In the genomic region with DNA sequence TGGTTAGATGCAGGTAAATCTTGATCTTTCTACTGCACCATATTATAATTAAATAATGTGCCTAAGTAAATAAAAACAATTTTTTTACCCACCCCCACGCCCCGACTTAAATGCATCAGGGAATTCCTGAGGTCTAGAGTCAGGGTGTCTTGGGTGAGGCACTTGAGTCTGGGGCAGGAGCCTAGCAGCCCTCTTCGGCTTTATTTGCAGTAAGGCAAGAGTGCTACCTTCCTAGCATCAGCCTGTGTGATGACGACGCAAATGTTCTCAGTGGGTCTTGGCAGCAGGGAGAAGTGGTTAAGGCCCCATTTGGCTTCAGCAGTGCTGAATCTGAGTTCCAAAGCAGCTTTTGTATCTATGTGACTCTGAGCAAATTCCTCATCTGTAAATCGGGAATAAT, we compare ENCODE assay signal across 7 cellular contexts.
"Had no signal": no experiment of that assay in that cellular context is flagged by ENCODE, and none has a peak within 500 bp of the region (broad histone marks: within the 10 kb centered on the region; RNA-seq: fewer than 3 reads in every experiment).

No MANE protein-coding gene starts in this region.

- H3K4me3 ChIP-seq: GM23248 had no signal

- H3K9me3 Mint-ChIP-seq: H9, IgD-negative memory B cell had no signal

- DNase-seq: GM23248, H9, HCEC 1CT, KBM-7 had no signal

- H3K27ac ChIP-seq: GM23248, HL-60 had no signal

- H3K36me3 Mint-ChIP-seq: IgD-negative memory B cell had no signal

- H3K4me3 Mint-ChIP-seq: H9, IgD-negative memory B cell had no signal

- H3K27ac Mint-ChIP-seq: H9, IgD-negative memory B cell had no signal

- ATAC-seq: HepG2 had no signal

- H2AFZ ChIP-seq: GM23248 had no signal
